ENCODE assay signal across 1 cellular context in genomic region chr3:149398296-149398695, GRCh38.
TF ChIP-seq lines count a peak whose summit lies in the region.

No MANE protein-coding gene starts in this region.

TF ChIP-seq in HepG2, 621 proteins besides CTCF, POLR2A, EP300 and RAD21 (continued from another document):
- TF ChIP-seq ZBTB20 (CRISPR knock-in tag; IDR thresholded peaks at IDR 0.05; ENCODE audit: borderline replicate concordance, low read depth) (peak; percentile 99), ZNF205 (CRISPR knock-in tag; IDR thresholded peaks at IDR 0.05) (no peak), PAWR (CRISPR knock-in tag; IDR thresholded peaks at IDR 0.05; ENCODE audit: borderline replicate concordance) (no peak), ELF3 (CRISPR knock-in tag; IDR thresholded peaks at IDR 0.05) (0 out of 2 replicates have a peak, but pooled peaks have one; percentile 35), MIXL1 (CRISPR knock-in tag; IDR thresholded peaks at IDR 0.05) (0 out of 2 replicates have a peak, but pooled peaks have one; percentile 32), SOX5 (CRISPR knock-in tag; IDR thresholded peaks at IDR 0.05; ENCODE audit: borderline replicate concordance) (peak; percentile 46; the same call in 1 of the 2 replicates), ZNF646 (CRISPR knock-in tag; IDR thresholded peaks at IDR 0.05) (peak; percentile 97), GATAD2A (CRISPR knock-in tag; IDR thresholded peaks at IDR 0.05) (peak; percentile 49; the same call in 1 of the 2 replicates), SOX13 (IDR thresholded peaks at IDR 0.05) (0 out of 2 replicates have a peak, but pooled peaks have one; percentile 16), SOX13 (CRISPR knock-in tag; conservative IDR thresholded peaks at IDR 0.05 in 1 of 2, IDR thresholded peaks at IDR 0.05 in 1 of 2) (peak in 1 of 2 experiments; percentile 64; a peak in 2 of 4 replicates), ZNF7 (CRISPR knock-in tag; IDR thresholded peaks at IDR 0.05) (no peak), MAFF (IDR thresholded peaks at IDR 0.05; ENCODE audit: low read depth, low read length) (peak; percentile 33; the same call in 1 of the 2 replicates)
